ENCODE assay signal across 8 cellular contexts in the genomic region with DNA sequence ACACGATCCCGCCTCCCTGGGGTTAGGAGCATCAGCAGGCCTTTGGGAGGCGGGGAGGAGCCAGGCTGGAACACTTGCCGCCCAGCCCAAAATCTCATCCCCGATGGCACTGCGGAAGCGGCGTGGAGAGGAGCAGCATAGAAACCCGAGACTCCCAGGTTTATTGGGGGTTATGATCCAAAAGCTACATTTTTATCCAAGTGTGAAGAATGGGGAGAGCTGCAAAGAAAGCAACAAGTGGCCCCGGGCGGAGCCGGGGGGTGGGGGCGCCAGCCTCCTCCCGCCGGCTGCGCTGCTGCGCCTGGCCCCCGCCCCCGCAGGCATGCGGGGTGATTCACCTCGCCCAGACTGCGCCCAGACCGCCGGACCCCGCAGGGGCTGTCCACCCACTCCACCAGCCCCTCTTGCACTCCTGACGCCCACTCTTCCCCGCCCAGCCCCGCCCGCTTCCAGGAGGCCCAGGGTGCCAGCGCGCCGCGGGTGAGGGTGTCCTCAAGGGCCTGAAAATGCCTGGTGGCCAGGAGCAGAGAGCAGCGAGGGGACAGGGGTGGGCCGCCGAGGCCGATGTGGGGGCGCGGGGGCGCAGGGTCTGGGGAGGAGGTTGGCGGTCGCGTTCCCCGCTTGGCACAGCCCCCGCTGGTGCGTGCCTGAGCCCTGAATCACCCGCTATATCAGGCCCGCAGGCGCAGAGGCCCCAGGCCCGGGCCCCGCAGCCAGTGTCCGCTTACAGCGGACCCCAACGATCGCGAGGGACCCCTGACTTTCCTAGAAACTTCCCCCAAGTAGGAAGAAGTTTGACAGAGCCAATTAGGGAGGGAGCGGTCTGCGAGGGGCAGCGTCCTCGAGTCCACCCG. TPM values are rescaled to one million over a fixed set of nuclear protein-coding genes. Genes with fewer than 3 reads are reported as not detected.
A peak's percentile ranks its signal among the peaks of the same experiment; 100 is the strongest.
DNase-seq lines count a peak whose midpoint lies in the region; ATAC-seq and TF ChIP-seq lines count a peak whose summit lies in the region.

No MANE protein-coding gene starts in this region.

- TF ChIP-seq POLR2A in right lobe of liver (IDR thresholded peaks at IDR 0.05) (no peak), testis (IDR thresholded peaks at IDR 0.05) (no peak)

- H3K36me3 ChIP-seq in NT2/D1 (ENCODE audit: insufficient read depth, insufficient read length, low read length): peaks cover 44% of the 10 kb centered on the region
- H3K36me3 ChIP-seq in right lobe of liver: no peaks in the 10 kb centered on the region
- H3K36me3 ChIP-seq in testis (ENCODE audit: low read depth, missing control alignments): no peaks in the 10 kb centered on the region

- H3K4me3 ChIP-seq in AG09309 (ENCODE audit: control insufficient read depth, low read depth, low read length): peak overlapping the region; percentile 91
- H3K4me3 ChIP-seq in NT2/D1 (ENCODE audit: insufficient read length, low read depth): peak overlapping the region; percentile 99
- peak overlapping the region; percentile 55 to 59 (median 57) for H3K4me3 ChIP-seq in right lobe of liver
- H3K4me3 ChIP-seq in testis: peak overlapping the region; percentile 78 to 87

- H3K4me1 ChIP-seq in NT2/D1 (ENCODE audit: insufficient read depth, insufficient read length) (peaks cover 18% of the 10 kb centered on the region), right lobe of liver (peaks cover 0 to 12% (median 2%) of the 10 kb centered on the region in 4 donors), testis (peaks cover 10% of the 10 kb centered on the region)

- H3K9me3 ChIP-seq in NT2/D1 (ENCODE audit: insufficient read depth, low read length) (no peaks in the 10 kb centered on the region), right lobe of liver (no peaks in the 10 kb centered on the region), testis (no peaks in the 10 kb centered on the region)

- DNase-seq in AG09309 (ENCODE audit: low read depth): no peak
- no peak for DNase-seq in NT2/D1 (ENCODE audit: low read depth, low spot score)
- peak; percentile 39 for DNase-seq in dedifferentiated amniotic fluid mesenchymal stem cell (ENCODE audit: extremely low spot score)
- DNase-seq in right lobe of liver: peak in 2 of 3 donors; percentile 46 to 52
- no peak for DNase-seq in testis
- no peak for DNase-seq in NOMO-1 (lab: John Stamatoyannopoulos, UW; ENCODE audit: unreplicated experiment in 2 of 2)
- no peak for DNase-seq in cerebellar nuclear complex (lab: John Stamatoyannopoulos, UW)

- 54% methylated on average over 5 of the region's 61 CpGs for WGBS in right lobe of liver (ENCODE audit: insufficient coverage, low coverage, low lambda C conversion rate, missing lambda C conversion rate)
- 1 to 5% methylated on average over 12 to 58 of the region's 61 CpGs for WGBS in testis, 2 donors

- H3K27ac ChIP-seq in right lobe of liver (peak overlapping the region; percentile 59 to 84 (median 76)), testis (peak overlapping the region; percentile 92 to 97)

- intact Hi-C loops in right lobe of liver (cut with DNase I): loop anchor here in 1 of 2 donors (5.0 kb wide), 1 partner anchor 91 kb away; no protein-coding TSS in a partner anchor
- intact Hi-C loops in testis (cut with DNase I; ENCODE audit: low total_unique reads): loop anchor here (10.0 kb wide), 1 partner anchor 103 kb away; no protein-coding TSS in a partner anchor

- ATAC-seq in right lobe of liver (peak in 3 of 4 donors; percentile 3 to 19 (median 13)), HG02884 (IDR thresholded peaks at IDR 0.05; ENCODE audit: unreplicated experiment) (no peak)

- TF ChIP-seq CTCF in AG09309 (IDR thresholded peaks at IDR 0.05; ENCODE audit: control insufficient read depth, insufficient read depth, low read depth, low read length, missing control alignments): no peak
- no peak for TF ChIP-seq CTCF in right lobe of liver (IDR thresholded peaks at IDR 0.05)
- TF ChIP-seq CTCF in testis (IDR thresholded peaks at IDR 0.05): no peak

- no peaks in the 10 kb centered on the region for H3K27me3 ChIP-seq in NT2/D1 (ENCODE audit: insufficient read depth, insufficient read length)
- H3K27me3 ChIP-seq in right lobe of liver: no peaks in the 10 kb centered on the region
- H3K27me3 ChIP-seq in testis: no peaks in the 10 kb centered on the region

- peak overlapping the region; percentile 98 for H3K9ac ChIP-seq in NT2/D1 (ENCODE audit: insufficient read length, low read depth)

RNA-seq across cellular contexts. Expression of a gene that starts 1.4 kb away (rescaled TPM):
- 10 to 100 TPM in 5 of 6 experiments, 1 to 10 TPM in 1; 8.7 to 29.6 (median 17.4) TPM for total RNA-seq in right lobe of liver
- 10 to 100 TPM; 49.4 to 68.4 TPM for total RNA-seq in testis
- 106 TPM for polyA plus RNA-seq in testis (ENCODE audit: insufficient read depth, low read depth, low replicate concordance)

RNA-seq across cellular contexts. Expression of a gene that starts 33.5 kb away (rescaled TPM):
- total RNA-seq in right lobe of liver (100 to 1,000 TPM; 108 to 267 (median 208) TPM), testis (100 to 1,000 TPM; 107 to 117 TPM)
- 69.5 TPM for polyA plus RNA-seq in testis (ENCODE audit: insufficient read depth, low read depth, low replicate concordance)

RNA-seq across cellular contexts. Expression of a gene that starts 37.0 kb away (rescaled TPM):
- 10 to 100 TPM; 36.4 to 66.0 (median 49.4) TPM for total RNA-seq in right lobe of liver
- total RNA-seq in testis: 100 to 1,000 TPM; 131 to 143 TPM
- polyA plus RNA-seq in testis (ENCODE audit: insufficient read depth, low read depth, low replicate concordance): 89.9 TPM

Comparison
In these comparisons a context has a peak if more than half of its experiments do, and no peak if none do; other contexts are left out.
1. DNase-seq: peak in dedifferentiated amniotic fluid mesenchymal stem cell (single experiment) and right lobe of liver (2 of 3); none in AG09309 (single experiment), NT2/D1 (single experiment), testis (single experiment), NOMO-1 (0 of 2) and cerebellar nuclear complex (0 of 2).
2. Peak in every context shown above with its lines, with median percentiles within 50 percentile points of each other: H3K4me3 ChIP-seq.